2 cellular contexts compared by ENCODE assay signal in the genomic region with DNA sequence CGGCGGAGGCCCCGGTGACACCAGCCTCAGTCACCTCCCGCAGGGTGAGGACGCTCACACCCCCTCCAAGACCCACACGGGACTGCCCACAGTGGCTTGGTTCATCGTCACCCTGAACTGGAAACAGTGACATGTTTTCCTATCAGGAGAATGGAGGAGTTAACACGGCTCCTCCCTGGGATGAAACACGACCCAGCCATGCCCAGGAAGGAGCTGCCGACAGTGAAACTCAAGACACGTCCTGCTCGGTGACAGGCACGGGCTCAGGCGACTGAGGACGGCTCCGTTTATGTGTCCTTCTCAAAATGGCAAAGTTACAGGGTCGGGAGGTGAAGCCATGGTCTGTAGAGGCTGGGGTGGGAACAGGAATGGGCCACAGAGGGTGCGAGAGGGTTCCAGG.
TF ChIP-seq lines count a peak whose summit lies in the region.

No MANE protein-coding gene starts in this region.

TF ChIP-seq in HEK293T, 16 proteins besides CTCF, POLR2A, EP300 and RAD21 (continued from another document):
- TF ChIP-seq TARDBP (IDR thresholded peaks at IDR 0.05), result no peak
TF ChIP-seq in HEK293T: peak in this region for 0.

TF ChIP-seq in H1, 55 proteins besides CTCF, POLR2A, EP300 and RAD21 (continued from another document):
- TF ChIP-seq SP2 (IDR thresholded peaks at IDR 0.05; ENCODE audit: low read length) (no peak), RFX5 (IDR thresholded peaks at IDR 0.05; ENCODE audit: borderline replicate concordance, low read depth, low read length) (no peak), KDM4A (IDR thresholded peaks at IDR 0.05; ENCODE audit: low read depth, low read length, severe bottlenecking) (no peak), BACH1 (IDR thresholded peaks at IDR 0.05; ENCODE audit: low read length) (no peak), KDM5A (IDR thresholded peaks at IDR 0.05; ENCODE audit: low read length) (no peak)
- TF ChIP-seq, protein P1, sequence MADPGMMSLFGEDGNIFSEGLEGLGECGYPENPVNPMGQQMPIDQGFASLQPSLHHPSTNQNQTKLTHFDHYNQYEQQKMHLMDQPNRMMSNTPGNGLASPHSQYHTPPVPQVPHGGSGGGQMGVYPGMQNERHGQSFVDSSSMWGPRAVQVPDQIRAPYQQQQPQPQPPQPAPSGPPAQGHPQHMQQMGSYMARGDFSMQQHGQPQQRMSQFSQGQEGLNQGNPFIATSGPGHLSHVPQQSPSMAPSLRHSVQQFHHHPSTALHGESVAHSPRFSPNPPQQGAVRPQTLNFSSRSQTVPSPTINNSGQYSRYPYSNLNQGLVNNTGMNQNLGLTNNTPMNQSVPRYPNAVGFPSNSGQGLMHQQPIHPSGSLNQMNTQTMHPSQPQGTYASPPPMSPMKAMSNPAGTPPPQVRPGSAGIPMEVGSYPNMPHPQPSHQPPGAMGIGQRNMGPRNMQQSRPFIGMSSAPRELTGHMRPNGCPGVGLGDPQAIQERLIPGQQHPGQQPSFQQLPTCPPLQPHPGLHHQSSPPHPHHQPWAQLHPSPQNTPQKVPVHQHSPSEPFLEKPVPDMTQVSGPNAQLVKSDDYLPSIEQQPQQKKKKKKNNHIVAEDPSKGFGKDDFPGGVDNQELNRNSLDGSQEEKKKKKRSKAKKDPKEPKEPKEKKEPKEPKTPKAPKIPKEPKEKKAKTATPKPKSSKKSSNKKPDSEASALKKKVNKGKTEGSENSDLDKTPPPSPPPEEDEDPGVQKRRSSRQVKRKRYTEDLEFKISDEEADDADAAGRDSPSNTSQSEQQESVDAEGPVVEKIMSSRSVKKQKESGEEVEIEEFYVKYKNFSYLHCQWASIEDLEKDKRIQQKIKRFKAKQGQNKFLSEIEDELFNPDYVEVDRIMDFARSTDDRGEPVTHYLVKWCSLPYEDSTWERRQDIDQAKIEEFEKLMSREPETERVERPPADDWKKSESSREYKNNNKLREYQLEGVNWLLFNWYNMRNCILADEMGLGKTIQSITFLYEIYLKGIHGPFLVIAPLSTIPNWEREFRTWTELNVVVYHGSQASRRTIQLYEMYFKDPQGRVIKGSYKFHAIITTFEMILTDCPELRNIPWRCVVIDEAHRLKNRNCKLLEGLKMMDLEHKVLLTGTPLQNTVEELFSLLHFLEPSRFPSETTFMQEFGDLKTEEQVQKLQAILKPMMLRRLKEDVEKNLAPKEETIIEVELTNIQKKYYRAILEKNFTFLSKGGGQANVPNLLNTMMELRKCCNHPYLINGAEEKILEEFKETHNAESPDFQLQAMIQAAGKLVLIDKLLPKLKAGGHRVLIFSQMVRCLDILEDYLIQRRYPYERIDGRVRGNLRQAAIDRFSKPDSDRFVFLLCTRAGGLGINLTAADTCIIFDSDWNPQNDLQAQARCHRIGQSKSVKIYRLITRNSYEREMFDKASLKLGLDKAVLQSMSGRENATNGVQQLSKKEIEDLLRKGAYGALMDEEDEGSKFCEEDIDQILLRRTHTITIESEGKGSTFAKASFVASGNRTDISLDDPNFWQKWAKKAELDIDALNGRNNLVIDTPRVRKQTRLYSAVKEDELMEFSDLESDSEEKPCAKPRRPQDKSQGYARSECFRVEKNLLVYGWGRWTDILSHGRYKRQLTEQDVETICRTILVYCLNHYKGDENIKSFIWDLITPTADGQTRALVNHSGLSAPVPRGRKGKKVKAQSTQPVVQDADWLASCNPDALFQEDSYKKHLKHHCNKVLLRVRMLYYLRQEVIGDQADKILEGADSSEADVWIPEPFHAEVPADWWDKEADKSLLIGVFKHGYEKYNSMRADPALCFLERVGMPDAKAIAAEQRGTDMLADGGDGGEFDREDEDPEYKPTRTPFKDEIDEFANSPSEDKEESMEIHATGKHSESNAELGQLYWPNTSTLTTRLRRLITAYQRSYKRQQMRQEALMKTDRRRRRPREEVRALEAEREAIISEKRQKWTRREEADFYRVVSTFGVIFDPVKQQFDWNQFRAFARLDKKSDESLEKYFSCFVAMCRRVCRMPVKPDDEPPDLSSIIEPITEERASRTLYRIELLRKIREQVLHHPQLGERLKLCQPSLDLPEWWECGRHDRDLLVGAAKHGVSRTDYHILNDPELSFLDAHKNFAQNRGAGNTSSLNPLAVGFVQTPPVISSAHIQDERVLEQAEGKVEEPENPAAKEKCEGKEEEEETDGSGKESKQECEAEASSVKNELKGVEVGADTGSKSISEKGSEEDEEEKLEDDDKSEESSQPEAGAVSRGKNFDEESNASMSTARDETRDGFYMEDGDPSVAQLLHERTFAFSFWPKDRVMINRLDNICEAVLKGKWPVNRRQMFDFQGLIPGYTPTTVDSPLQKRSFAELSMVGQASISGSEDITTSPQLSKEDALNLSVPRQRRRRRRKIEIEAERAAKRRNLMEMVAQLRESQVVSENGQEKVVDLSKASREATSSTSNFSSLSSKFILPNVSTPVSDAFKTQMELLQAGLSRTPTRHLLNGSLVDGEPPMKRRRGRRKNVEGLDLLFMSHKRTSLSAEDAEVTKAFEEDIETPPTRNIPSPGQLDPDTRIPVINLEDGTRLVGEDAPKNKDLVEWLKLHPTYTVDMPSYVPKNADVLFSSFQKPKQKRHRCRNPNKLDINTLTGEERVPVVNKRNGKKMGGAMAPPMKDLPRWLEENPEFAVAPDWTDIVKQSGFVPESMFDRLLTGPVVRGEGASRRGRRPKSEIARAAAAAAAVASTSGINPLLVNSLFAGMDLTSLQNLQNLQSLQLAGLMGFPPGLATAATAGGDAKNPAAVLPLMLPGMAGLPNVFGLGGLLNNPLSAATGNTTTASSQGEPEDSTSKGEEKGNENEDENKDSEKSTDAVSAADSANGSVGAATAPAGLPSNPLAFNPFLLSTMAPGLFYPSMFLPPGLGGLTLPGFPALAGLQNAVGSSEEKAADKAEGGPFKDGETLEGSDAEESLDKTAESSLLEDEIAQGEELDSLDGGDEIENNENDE (IDR thresholded peaks at IDR 0.05; ENCODE audit: insufficient replicate concordance, low read length), result no peak
